8 cellular contexts compared by ENCODE assay signal in the genomic region with DNA sequence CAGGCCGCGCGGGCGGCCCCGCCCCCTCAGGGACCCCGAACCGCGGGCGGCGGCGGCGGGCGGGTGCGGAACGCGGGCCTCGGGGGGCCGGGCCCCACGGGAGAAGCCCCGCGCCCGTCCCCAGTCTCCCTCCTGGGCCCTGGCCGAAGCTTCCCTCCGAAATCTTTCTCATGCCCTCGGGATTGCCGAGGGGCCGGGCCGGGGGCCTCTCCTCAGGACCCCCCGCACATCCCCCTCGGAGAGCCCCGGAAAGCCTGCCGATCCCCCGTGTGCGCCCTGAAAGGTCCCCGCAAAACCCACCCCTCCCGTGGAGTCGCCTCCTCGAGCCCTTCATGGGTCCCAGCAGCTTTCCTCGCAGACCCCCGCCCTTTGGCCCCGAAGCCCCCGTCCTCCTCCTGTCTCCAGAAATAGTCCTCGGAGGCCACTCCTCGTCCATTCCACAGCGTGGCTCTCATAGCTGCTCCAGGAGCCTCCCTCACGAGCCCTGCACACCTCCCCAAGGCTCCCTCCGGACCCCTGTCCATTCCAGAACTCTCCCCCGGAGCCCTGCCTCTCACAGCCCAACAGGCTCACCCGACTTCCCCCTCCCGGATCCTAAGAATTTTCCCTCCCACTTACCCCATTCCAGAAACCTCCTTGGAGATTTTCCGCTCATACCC. TPM values are rescaled to one million over a fixed set of nuclear protein-coding genes. Genes with fewer than 3 reads are reported as not detected.
DNase-seq lines count a peak whose midpoint lies in the region; ATAC-seq and TF ChIP-seq lines count a peak whose summit lies in the region.

No MANE protein-coding gene starts in this region.

- ATAC-seq in GM21576 (IDR thresholded peaks at IDR 0.05; ENCODE audit: unreplicated experiment) = no peak

- no peaks in the 10 kb centered on the region for H3K27me3 ChIP-seq in ectodermal cell (ENCODE audit: control insufficient read depth, insufficient read depth, low read length, poor library complexity, severe bottlenecking)
- H3K27me3 ChIP-seq in muscle layer of colon (ENCODE audit: control insufficient read depth in 1 of 2, insufficient read depth in 2 of 2, low read length in 2 of 2) = no peaks in the 10 kb centered on the region

- H3K4me3 ChIP-seq in GM12864 (ENCODE audit: low read depth, low read length) (peak overlapping the region; percentile 84), OCI-LY7 (ENCODE audit: low read depth, low read length, poor library complexity, severe bottlenecking) (peak overlapping the region; percentile 96), ectodermal cell (ENCODE audit: insufficient read depth, low read depth, low read length) (peak overlapping the region; percentile 84), muscle layer of colon (ENCODE audit: low read depth in 1 of 2, low read length in 2 of 2) (peak overlapping the region; percentile 78 to 85)

- peaks cover 19% of the 10 kb centered on the region; the same call in 1 of the 2 replicates for H4K20me1 ChIP-seq in OCI-LY7 (ENCODE audit: insufficient read depth, low read length)

- H3K36me3 ChIP-seq in OCI-LY7 (ENCODE audit: insufficient read depth, low read length) (peaks cover 22% of the 10 kb centered on the region; the same call in 1 of the 2 replicates), ectodermal cell (ENCODE audit: control insufficient read depth, insufficient read depth, low read length) (no peaks in the 10 kb centered on the region), muscle layer of colon (ENCODE audit: insufficient read depth, low read length) (peaks cover 14% of the 10 kb centered on the region)

- no TSS peak for BruUV-seq in OCI-LY7 (replicated peaks; lab: Mats Ljungman, UMichigan)

- peak overlapping the region; percentile 99 for H3K4me2 ChIP-seq in OCI-LY7 (ENCODE audit: low read length)

- peak overlapping the region; percentile 78 for H3K9ac ChIP-seq in muscle layer of colon (ENCODE audit: low read length)

- 0 to 1% methylated on average over 51 of the region's 51 CpGs for WGBS in ectodermal cell, 2 experiments

- CTCF ChIA-PET in OCI-LY7 (lab: Charles Lee; ENCODE audit: unreplicated experiment) (interaction anchor here (0.6 kb wide), 1 partner anchor 13 kb away, joined by 3 read pairs; no protein-coding TSS in a partner anchor), HEK293T (lab: Yijun Ruan, JAX) (interaction anchor here (0.6 to 1.0 kb wide), 4 partner anchors 10 to 1028 kb away, joined by 3 to 4 read pairs (median 3); no protein-coding TSS in a partner anchor)

- H3K9me3 ChIP-seq in OCI-LY7 (ENCODE audit: low read length) (no peaks in the 10 kb centered on the region), ectodermal cell (ENCODE audit: control insufficient read depth, low read length) (no peaks in the 10 kb centered on the region), muscle layer of colon (ENCODE audit: low read length) (no peaks in the 10 kb centered on the region)

- no peak overlapping the region for H2AFZ ChIP-seq in OCI-LY7 (ENCODE audit: low read length)

- peaks cover 40% of the 10 kb centered on the region for H3K4me1 ChIP-seq in OCI-LY7 (ENCODE audit: insufficient read depth, low read length, poor library complexity, severe bottlenecking)
- H3K4me1 ChIP-seq in ectodermal cell (ENCODE audit: control insufficient read depth, insufficient read depth, low read length) = peaks cover 9% of the 10 kb centered on the region
- H3K4me1 ChIP-seq in muscle layer of colon (ENCODE audit: insufficient read depth, low read length) = peaks cover 43% of the 10 kb centered on the region

- no peak overlapping the region for H3K27ac ChIP-seq in OCI-LY7 (ENCODE audit: low read depth, low read length, poor library complexity, severe bottlenecking)
- H3K27ac ChIP-seq in ectodermal cell (ENCODE audit: insufficient read depth, low read depth, low read length, poor library complexity, severe bottlenecking) = peak overlapping the region; percentile 52
- H3K27ac ChIP-seq in muscle layer of colon (ENCODE audit: low read depth, low read length) = peak overlapping the region; percentile 78

- no peak for TF ChIP-seq CTCF in GM12864 (IDR thresholded peaks at IDR 0.05; ENCODE audit: low read depth, low read length, missing control alignments)
- TF ChIP-seq CTCF in OCI-LY7 (conservative IDR thresholded peaks at IDR 0.05; ENCODE audit: low read length) = no peak

- no peak for DNase-seq in GM12864 (ENCODE audit: low read depth)
- no peak for DNase-seq in OCI-LY7 (ENCODE audit: low spot score)
- no peak for DNase-seq in COLO829 (ENCODE audit: low spot score)
- DNase-seq in NCI-H2107 (lab: John Stamatoyannopoulos, UW) = no peak
- DNase-seq in HEK293T (ENCODE audit: extremely low spot score) = no peak

- H3K9me2 ChIP-seq in OCI-LY7 (ENCODE audit: insufficient read depth, low read length) = no peaks in the 10 kb centered on the region

- H3K79me2 ChIP-seq in OCI-LY7 (ENCODE audit: insufficient read depth, low read depth, low read length) = peaks cover 20% of the 10 kb centered on the region; the same call in 1 of the 2 replicates

- POLR2A ChIA-PET in OCI-LY7 (lab: Charles Lee) (interaction anchor here (0.6 to 1.2 kb wide), 4 partner anchors 13 to 195 kb away, joined by 3 to 6 read pairs (median 3); no protein-coding TSS in a partner anchor), HEK293T (lab: Yijun Ruan, JAX) (interaction anchor here (0.9 to 1.4 kb wide), 4 partner anchors 10 to 93 kb away, joined by 3 to 9 read pairs (median 6); a partner anchor contains a TSS)

- intact Hi-C loops in OCI-LY7 (cut with micrococcal nuclease; ENCODE audit: unreplicated experiment) = loop anchor here (1.0 kb wide), 2 partner anchors 49 to 70 kb away; a partner anchor contains a TSS

TF ChIP-seq in HEK293T, 16 proteins besides CTCF, POLR2A, EP300 and RAD21:
- TF ChIP-seq LEF1 (IDR thresholded peaks at IDR 0.05; ENCODE audit: borderline replicate concordance) = no peak
- TF ChIP-seq HDGF (IDR thresholded peaks at IDR 0.05; ENCODE audit: borderline replicate concordance) = no peak
- TF ChIP-seq SP1 (IDR thresholded peaks at IDR 0.05) = no peak
- TF ChIP-seq FOXM1 (IDR thresholded peaks at IDR 0.05; ENCODE audit: borderline replicate concordance) = no peak
- TF ChIP-seq BHLHE40 (IDR thresholded peaks at IDR 0.05; ENCODE audit: borderline replicate concordance) = no peak

RNA-seq across cellular contexts. Expression of a gene that starts 0.6 kb away (rescaled TPM):
- total RNA-seq in OCI-LY7 (2014; rRNA removed; shearing (Covaris generic)) = 46.2 and 59.4 TPM in 2 replicates
- total RNA-seq in OCI-LY7 (2022) = 60.0 and 68.8 TPM in 2 replicates
- polyA plus RNA-seq in ectodermal cell (2013, experiment 1 of 4) = 159 TPM
- 153 TPM for polyA plus RNA-seq in ectodermal cell (2013, experiment 2 of 4)
- polyA plus RNA-seq in ectodermal cell (2013, experiment 3 of 4) = 126 TPM
- 135 TPM for polyA plus RNA-seq in ectodermal cell (2013, experiment 4 of 4)

RNA-seq across cellular contexts. Expression of a gene that starts 6.9 kb away (rescaled TPM):
- total RNA-seq in OCI-LY7 (2014; rRNA removed; shearing (Covaris generic)) = 135 and 183 TPM in 2 replicates
- total RNA-seq in OCI-LY7 (2022) = 230 and 314 TPM in 2 replicates
- 1.2 TPM for polyA plus RNA-seq in ectodermal cell (2013, experiment 1 of 4)
- polyA plus RNA-seq in ectodermal cell (2013, experiment 2 of 4) = not detected
- polyA plus RNA-seq in ectodermal cell (2013, experiment 3 of 4) = 1.0 TPM
- 0.61 TPM for polyA plus RNA-seq in ectodermal cell (2013, experiment 4 of 4)

RNA-seq across cellular contexts. Expression of a gene that starts 22.1 kb away (rescaled TPM):
- 1.2 and 2.0 TPM in 2 replicates for total RNA-seq in OCI-LY7 (2014; rRNA removed; shearing (Covaris generic))
- total RNA-seq in OCI-LY7 (2022) = 2.8 and 3.6 TPM in 2 replicates
- 5.3 TPM for polyA plus RNA-seq in ectodermal cell (2013, experiment 1 of 4)
- polyA plus RNA-seq in ectodermal cell (2013, experiment 2 of 4) = 6.9 TPM
- 5.9 TPM for polyA plus RNA-seq in ectodermal cell (2013, experiment 3 of 4)
- 6.9 TPM for polyA plus RNA-seq in ectodermal cell (2013, experiment 4 of 4)

RNA-seq across cellular contexts. Expression of a gene that starts 46.6 kb away (rescaled TPM):
- total RNA-seq in OCI-LY7 (2014; rRNA removed; shearing (Covaris generic)) = not detected in 2 replicates
- total RNA-seq in OCI-LY7 (2022) = not detected in 2 replicates
- polyA plus RNA-seq in ectodermal cell (2013, experiment 1 of 4) = not detected
- polyA plus RNA-seq in ectodermal cell (2013, experiment 2 of 4) = not detected
- polyA plus RNA-seq in ectodermal cell (2013, experiment 3 of 4) = not detected
- not detected for polyA plus RNA-seq in ectodermal cell (2013, experiment 4 of 4)

RNA-seq across cellular contexts. Expression of a gene that starts 48.1 kb away (rescaled TPM):
- total RNA-seq in OCI-LY7 (2014; rRNA removed; shearing (Covaris generic)) = 33.1 and 35.4 TPM in 2 replicates
- 45.9 and 46.8 TPM in 2 replicates for total RNA-seq in OCI-LY7 (2022)
- 41.0 TPM for polyA plus RNA-seq in ectodermal cell (2013, experiment 1 of 4)
- 38.9 TPM for polyA plus RNA-seq in ectodermal cell (2013, experiment 2 of 4)
- polyA plus RNA-seq in ectodermal cell (2013, experiment 3 of 4) = 32.5 TPM
- 38.7 TPM for polyA plus RNA-seq in ectodermal cell (2013, experiment 4 of 4)
